In the genomic region with DNA sequence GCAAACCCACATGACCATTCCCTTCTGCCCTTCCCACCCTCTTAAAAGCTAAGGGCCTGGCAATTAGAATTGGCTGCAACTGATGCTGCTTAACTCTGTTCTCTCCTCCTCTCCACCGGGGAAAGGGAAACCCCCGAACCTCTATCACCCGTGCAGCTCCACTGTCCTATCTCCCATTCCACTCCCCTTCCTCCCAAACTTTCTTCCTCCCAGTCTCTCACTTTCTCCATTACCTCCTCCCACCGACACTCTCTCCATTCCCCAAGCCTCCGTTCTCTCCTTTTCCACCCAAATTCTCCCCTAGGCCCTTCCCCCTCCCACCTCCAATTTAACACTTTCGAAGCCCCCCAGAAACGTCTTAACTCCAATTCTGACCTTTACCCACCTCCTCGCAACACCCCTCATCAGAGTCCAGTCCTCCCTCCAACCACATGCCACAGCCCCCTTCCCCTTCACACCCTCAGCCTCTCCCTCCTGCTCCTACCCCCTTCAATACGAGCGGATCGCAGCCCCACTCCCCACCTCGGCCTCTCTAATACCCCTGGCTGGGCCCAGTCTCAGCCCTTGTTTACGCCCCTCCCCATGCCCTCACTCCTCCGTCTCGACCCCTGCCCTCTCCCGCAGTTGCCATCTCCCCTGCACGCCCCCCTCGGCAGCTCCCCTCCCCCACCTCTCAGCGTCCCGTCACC, we compare ENCODE assay signal across 8 cellular contexts. TPM values are rescaled to one million over a fixed set of nuclear protein-coding genes. Genes with fewer than 3 reads are reported as not detected.
DNase-seq lines count a peak whose midpoint lies in the region; ATAC-seq, FAIRE-seq and TF ChIP-seq lines count a peak whose summit lies in the region.

No MANE protein-coding gene starts in this region.

- TF ChIP-seq POLR2A in GM12878 (IDR thresholded peaks at IDR 0.05; ENCODE audit: low read depth, low read length) = no peak

- no peak for TF ChIP-seq RAD21 in GM12878 (IDR thresholded peaks at IDR 0.05; ENCODE audit: insufficient read depth, low read depth, low read length)

- POLR2A ChIA-PET in GM12878 (lab: Charles Lee) = interaction anchor here (0.6 to 3.7 kb wide), 8 partner anchors 14 to 207 kb away, joined by 4 to 24 read pairs (median 7); a partner anchor contains a TSS

- H2AFZ ChIP-seq in GM12878 (ENCODE audit: control insufficient read depth, low read depth, low read length) (peak overlapping the region; percentile 54), keratinocyte (ENCODE audit: control insufficient read depth, low read length) (peak overlapping the region; percentile 65)

- peak; percentile 8 for ATAC-seq in HG03469 (IDR thresholded peaks at IDR 0.05; ENCODE audit: unreplicated experiment)
- peak; percentile 12; the same call in 2 of the 3 replicates for ATAC-seq in GM12878
- ATAC-seq in thoracic aorta (ENCODE audit: insufficient number of reproducible peaks, low FRiP score, low read depth) = no peak
- no peak for ATAC-seq in esophagus mucosa

- in situ Hi-C loops in GM12878 (cut with MboI) (no loop called here), GM13976 (cut with MboI; ENCODE audit: low sequenced_read_pairs, unreplicated experiment) (no loop called here)

- WGBS in GM12878 (ENCODE audit: insufficient coverage, insufficient replicate concordance, low lambda C conversion rate, missing lambda C conversion rate) = 0% methylated on average over 16 of the region's 20 CpGs

- H3K4me1 ChIP-seq in BLaER1 (peaks cover 56% of the 10 kb centered on the region), GM12878 (ENCODE audit: control insufficient read depth, insufficient read depth, low read length) (peaks cover 3% of the 10 kb centered on the region), keratinocyte (ENCODE audit: control insufficient read depth, extremely low read depth, insufficient read depth, low read length) (no peaks in the 10 kb centered on the region), thoracic aorta (ENCODE audit: control insufficient read depth in 1 of 2, low read depth in 2 of 2) (peaks cover 15 to 53% of the 10 kb centered on the region in 2 donors)

- SMC1A ChIA-PET in GM12878 (lab: Charles Lee; ENCODE audit: uncharacterized antibody, unreplicated experiment) = interaction anchor here (0.9 to 1.9 kb wide), 8 partner anchors 10 to 119 kb away, joined by 3 to 5 read pairs (median 4); no protein-coding TSS in a partner anchor

- H3K36me3 ChIP-seq in BLaER1 (peaks cover 40% of the 10 kb centered on the region), GM12878 (ENCODE audit: control insufficient read depth in 2 of 2, insufficient read depth in 2 of 2, low read length in 1 of 2) (peaks cover 0 to 14% of the 10 kb centered on the region in 2 experiments; a peak in 2 of 4 replicates), keratinocyte (ENCODE audit: control insufficient read depth in 2 of 2, extremely low read depth in 1 of 2, insufficient read depth in 2 of 2, low read length in 2 of 2) (peaks cover 1 to 14% of the 10 kb centered on the region in 2 experiments), thoracic aorta (peaks cover 14% of the 10 kb centered on the region)

- intact Hi-C loops in GM12878 (cut with micrococcal nuclease; ENCODE audit: unreplicated experiment) = loop anchor here (2.0 kb wide), 1 partner anchor 61 kb away; no protein-coding TSS in a partner anchor

- H3K27me3 ChIP-seq in BLaER1 (no peaks in the 10 kb centered on the region), GM12878 (replicated peaks in 1 of 2; ENCODE audit: control insufficient read depth in 2 of 2, insufficient read depth in 2 of 2, low read length in 1 of 2) (no peaks in the 10 kb centered on the region), keratinocyte (ENCODE audit: control insufficient read depth, extremely low read depth, insufficient read depth, low read length) (no peaks in the 10 kb centered on the region), thoracic aorta (replicated peaks; ENCODE audit: insufficient read depth) (no peaks in the 10 kb centered on the region)

- DNase-seq in GM12878 (ENCODE audit: low read depth, low spot score) (no peak), keratinocyte (ENCODE audit: low read depth, low spot score) (no peak), thoracic aorta (ENCODE audit: low spot score) (no peak), NCI-H1436 (lab: John Stamatoyannopoulos, UW) (no peak), GM13976 (ENCODE audit: low spot score) (no peak)

- dilution Hi-C loops in keratinocyte (cut with MboI; ENCODE audit: extremely low pct_ligation_motif_present, low sequenced_read_pairs) = no loop called here

- H3K9me3 ChIP-seq in BLaER1 = no peaks in the 10 kb centered on the region
- H3K9me3 ChIP-seq in GM12878 (replicated peaks; ENCODE audit: control insufficient read depth, insufficient read depth, low read length) = no peaks in the 10 kb centered on the region
- H3K9me3 ChIP-seq in keratinocyte (ENCODE audit: control insufficient read depth, low read depth, low read length) = no peaks in the 10 kb centered on the region
- no peaks in the 10 kb centered on the region for H3K9me3 ChIP-seq in thoracic aorta

- TF ChIP-seq CTCF in GM12878 (IDR thresholded peaks at IDR 0.05 in 2 of 3, conservative IDR thresholded peaks at IDR 0.05 in 1 of 3; ENCODE audit: control insufficient read depth in 2 of 3, extremely low read depth in 1 of 3, insufficient read depth in 1 of 3, low read depth in 3 of 3, low read length in 3 of 3) = no peak
- TF ChIP-seq CTCF in keratinocyte (optimal IDR thresholded peaks at IDR 0.05 in 1 of 3, IDR thresholded peaks at IDR 0.05 in 1 of 3, conservative IDR thresholded peaks at IDR 0.05 in 1 of 3; ENCODE audit: extremely low read depth in 1 of 3, insufficient read depth in 2 of 3, low read length in 3 of 3) = no peak
- TF ChIP-seq CTCF in thoracic aorta (IDR thresholded peaks at IDR 0.05) = no peak
- TF ChIP-seq CTCF in GM13976 (IDR thresholded peaks at IDR 0.05; ENCODE audit: borderline replicate concordance, control extremely low read depth, extremely low read depth, insufficient read depth, missing control alignments) = no peak

- peak overlapping the region; percentile 93 for H3K27ac ChIP-seq in BLaER1
- H3K27ac ChIP-seq in GM12878 (ENCODE audit: control insufficient read depth, insufficient read depth) = peak overlapping the region; percentile 79
- peak overlapping the region; percentile 91 for H3K27ac ChIP-seq in keratinocyte (ENCODE audit: control insufficient read depth, insufficient read depth, low read length)
- H3K27ac ChIP-seq in thoracic aorta = peak overlapping the region; percentile 96 to 98

- H3K4me3 ChIP-seq in BLaER1 (peak overlapping the region; percentile 71), GM12878 (peak overlapping the region; percentile 93), keratinocyte (ENCODE audit: control insufficient read depth in 2 of 3, extremely low read depth in 1 of 3, insufficient read depth in 2 of 3, low read depth in 1 of 3, low read length in 3 of 3) (peak overlapping the region; percentile 79 to 98 (median 91)), thoracic aorta (peak overlapping the region; percentile 81)

- RAD21 ChIA-PET in GM12878 (lab: Charles Lee; ENCODE audit: unreplicated experiment) = interaction anchor here (0.9 to 2.7 kb wide), 10 partner anchors 13 to 135 kb away, joined by 3 to 11 read pairs (median 5); a partner anchor contains a TSS

- peak overlapping the region; percentile 93 for H3K9ac ChIP-seq in BLaER1
- H3K9ac ChIP-seq in GM12878 (ENCODE audit: control insufficient read depth, insufficient read depth, low read length) = peak overlapping the region; percentile 94
- peak overlapping the region; percentile 91 for H3K9ac ChIP-seq in keratinocyte (ENCODE audit: control insufficient read depth, extremely low read depth, insufficient read depth, low read length)

- H3K4me2 ChIP-seq in BLaER1 (peak overlapping the region; percentile 86), GM12878 (ENCODE audit: control insufficient read depth, insufficient read depth) (peak overlapping the region; percentile 73), keratinocyte (ENCODE audit: control insufficient read depth, extremely low read depth, insufficient read depth, low read depth, low read length) (peak overlapping the region; percentile 90)

- no peaks in the 10 kb centered on the region for H3K9me1 ChIP-seq in keratinocyte (ENCODE audit: control insufficient read depth, extremely low read depth, insufficient read depth, low read length)

- no TSS peak for BruUV-seq in GM12878 (replicated peaks; lab: Mats Ljungman, UMichigan)

- FAIRE-seq in GM12878 (lab: Jason Lieb, UNC) = no peak
- no peak for FAIRE-seq in keratinocyte (lab: Jason Lieb, UNC)

- H4K20me1 ChIP-seq in BLaER1 (peaks cover 20% of the 10 kb centered on the region; the same call in 1 of the 2 replicates), GM12878 (ENCODE audit: control insufficient read depth, insufficient read depth) (no peaks in the 10 kb centered on the region; the same call in 1 of the 2 replicates), keratinocyte (ENCODE audit: control insufficient read depth, extremely low read depth, insufficient read depth, low read length) (no peaks in the 10 kb centered on the region)

- TF ChIP-seq EP300 in GM12878 (IDR thresholded peaks at IDR 0.05; ENCODE audit: borderline replicate concordance in 1 of 2, control insufficient read depth in 1 of 2, low read depth in 2 of 2, low read length in 2 of 2) = no peak

- CTCF ChIA-PET in GM12878 (lab: Yijun Ruan, JAX) = interaction anchor here (0.7 to 2.8 kb wide), 12 partner anchors 14 to 404 kb away, joined by 3 to 14 read pairs (median 4); a partner anchor contains a TSS

- peaks cover 47% of the 10 kb centered on the region for H3K79me2 ChIP-seq in GM12878 (ENCODE audit: control insufficient read depth, insufficient read depth, low read length)
- peaks cover 59% of the 10 kb centered on the region for H3K79me2 ChIP-seq in keratinocyte (ENCODE audit: control insufficient read depth, insufficient read depth, low read length)

RNA-seq across cellular contexts. Expression of a gene that starts 0.6 kb away (rescaled TPM):
- total RNA-seq in GM12878 (2013; cell fraction: nucleolus; rRNA removed) = 9.0 and 9.1 TPM in 2 replicates
- total RNA-seq in GM12878 (2014; rRNA removed) = 21.7 TPM in 2 replicates
- total RNA-seq in GM12878 (2014; rRNA removed; fragmentation: Illumina TruSeq; extraction: Trizol) = 13.6 and 15.7 TPM in 2 replicates
- total RNA-seq in GM12878 (2021) = 31.8 and 33.0 TPM in 2 replicates
- 18.8 TPM for polyA plus RNA-seq in GM12878 (2011; ENCODE audit: low read depth)
- 12.8 and 30.7 TPM in 2 replicates for polyA plus RNA-seq in GM12878 (2011; rRNA removed)
- polyA plus RNA-seq in GM12878 (2011; cell fraction: cytosol; rRNA removed) = 54.6 and 65.3 TPM in 2 replicates
- 28.4 TPM in 2 replicates for polyA plus RNA-seq in GM12878 (2011; cell fraction: nucleus; rRNA removed)
- 25.3 and 26.4 TPM in 2 replicates for polyA plus RNA-seq in GM12878 (2012)
- 29.1 and 33.9 TPM in 2 replicates for polyA plus RNA-seq in GM12878 (2014; fragmentation: Illumina TruSeq; extraction: Trizol)
- 10 to 100 TPM; 25.5 to 30.0 TPM for polyA plus RNA-seq in GM12878 (2014; fragmentation: Nextera tagmentation; extraction: Ambion mirVana)
- polyA plus RNA-seq in GM12878 (2014; rRNA removed) = 29.2 and 30.6 TPM in 2 replicates
- 10 to 100 TPM; 27.6 to 33.2 TPM for polyA plus RNA-seq in GM12878 (2016; fragmentation: Nextera tagmentation; extraction: Ambion mirVana)
- polyA minus RNA-seq in GM12878 (2011; rRNA and poly(A)+ RNA removed) = 66.6 and 96.6 TPM in 2 replicates
- polyA minus RNA-seq in GM12878 (2011; cell fraction: cytosol; rRNA and poly(A)+ RNA removed) = 15.9 and 21.4 TPM in 2 replicates
- polyA minus RNA-seq in GM12878 (2011; cell fraction: nucleus; rRNA and poly(A)+ RNA removed) = 5.9 and 9.5 TPM in 2 replicates
- 29.3 to 49.9 TPM (median 33.0 TPM) in 3 replicates for polyA plus RNA-seq in keratinocyte
- polyA plus RNA-seq in keratinocyte (2011; ENCODE audit: low read depth) = 12.3 TPM
- polyA plus RNA-seq in keratinocyte (2011; cell fraction: cytosol; rRNA removed) = 31.7 and 34.5 TPM in 2 replicates
- polyA plus RNA-seq in keratinocyte (2011; cell fraction: nucleus; rRNA removed) = 39.3 and 44.9 TPM in 2 replicates
- polyA plus RNA-seq in keratinocyte (2012; ENCODE audit: low replicate concordance) = 22.6 and 31.4 TPM in 2 replicates
- polyA minus RNA-seq in keratinocyte = 56.7 to 81.1 TPM (median 72.0 TPM) in 3 replicates
- 30.9 TPM for polyA minus RNA-seq in keratinocyte (2011; cell fraction: cytosol; rRNA and poly(A)+ RNA removed)
- 18.1 and 25.4 TPM in 2 replicates for polyA minus RNA-seq in keratinocyte (2011; cell fraction: nucleus; rRNA and poly(A)+ RNA removed)
- total RNA-seq in thoracic aorta = 10 to 100 TPM; 30.7 to 34.3 TPM
- total RNA-seq in esophagus mucosa = 24.9 TPM

RNA-seq across cellular contexts. Expression of a gene that starts 14.0 kb away (rescaled TPM):
- total RNA-seq in GM12878 (2013; cell fraction: nucleolus; rRNA removed) = 53.0 and 53.6 TPM in 2 replicates
- total RNA-seq in GM12878 (2014; rRNA removed) = 27.9 and 33.0 TPM in 2 replicates
- total RNA-seq in GM12878 (2014; rRNA removed; fragmentation: Illumina TruSeq; extraction: Trizol) = 24.0 and 25.0 TPM in 2 replicates
- 27.4 and 28.8 TPM in 2 replicates for total RNA-seq in GM12878 (2021)
- polyA plus RNA-seq in GM12878 (2011; ENCODE audit: low read depth) = 18.2 TPM
- polyA plus RNA-seq in GM12878 (2011; rRNA removed) = 10.5 and 19.2 TPM in 2 replicates
- polyA plus RNA-seq in GM12878 (2011; cell fraction: cytosol; rRNA removed) = 29.7 and 31.4 TPM in 2 replicates
- polyA plus RNA-seq in GM12878 (2011; cell fraction: nucleus; rRNA removed) = 46.3 and 63.1 TPM in 2 replicates
- 22.7 and 33.5 TPM in 2 replicates for polyA plus RNA-seq in GM12878 (2012)
- polyA plus RNA-seq in GM12878 (2014; fragmentation: Illumina TruSeq; extraction: Trizol) = 20.8 and 27.2 TPM in 2 replicates
- 10 to 100 TPM; 43.1 to 54.4 TPM for polyA plus RNA-seq in GM12878 (2014; fragmentation: Nextera tagmentation; extraction: Ambion mirVana)
- polyA plus RNA-seq in GM12878 (2014; rRNA removed) = 27.3 and 27.4 TPM in 2 replicates
- polyA plus RNA-seq in GM12878 (2016; fragmentation: Nextera tagmentation; extraction: Ambion mirVana) = 10 to 100 TPM; 35.3 to 40.4 TPM
- polyA minus RNA-seq in GM12878 (2011; rRNA and poly(A)+ RNA removed) = 22.1 and 27.7 TPM in 2 replicates
- 6.1 and 8.5 TPM in 2 replicates for polyA minus RNA-seq in GM12878 (2011; cell fraction: cytosol; rRNA and poly(A)+ RNA removed)
- polyA minus RNA-seq in GM12878 (2011; cell fraction: nucleus; rRNA and poly(A)+ RNA removed) = 27.1 and 27.3 TPM in 2 replicates
- 22.9 to 51.0 TPM (median 27.6 TPM) in 3 replicates for polyA plus RNA-seq in keratinocyte
- 24.7 TPM for polyA plus RNA-seq in keratinocyte (2011; ENCODE audit: low read depth)
- 24.3 and 34.8 TPM in 2 replicates for polyA plus RNA-seq in keratinocyte (2011; cell fraction: cytosol; rRNA removed)
- polyA plus RNA-seq in keratinocyte (2011; cell fraction: nucleus; rRNA removed) = 71.9 and 77.7 TPM in 2 replicates
- 41.7 and 50.3 TPM in 2 replicates for polyA plus RNA-seq in keratinocyte (2012; ENCODE audit: low replicate concordance)
- 28.3 to 68.5 TPM (median 38.7 TPM) in 3 replicates for polyA minus RNA-seq in keratinocyte
- polyA minus RNA-seq in keratinocyte (2011; cell fraction: cytosol; rRNA and poly(A)+ RNA removed) = 17.3 TPM
- polyA minus RNA-seq in keratinocyte (2011; cell fraction: nucleus; rRNA and poly(A)+ RNA removed) = 20.2 and 27.1 TPM in 2 replicates
- total RNA-seq in thoracic aorta = 10 to 100 TPM; 25.3 to 42.1 TPM
- total RNA-seq in esophagus mucosa = 26.4 TPM

RNA-seq across cellular contexts. Expression of a gene that starts 14.0 kb away (rescaled TPM):
- total RNA-seq in GM12878 (2013; cell fraction: nucleolus; rRNA removed) = 2.0 and 4.3 TPM in 2 replicates
- 52.1 and 52.3 TPM in 2 replicates for total RNA-seq in GM12878 (2014; rRNA removed)
- total RNA-seq in GM12878 (2014; rRNA removed; fragmentation: Illumina TruSeq; extraction: Trizol) = 44.0 and 54.3 TPM in 2 replicates
- total RNA-seq in GM12878 (2021) = 76.8 and 81.8 TPM in 2 replicates
- 45.1 TPM for polyA plus RNA-seq in GM12878 (2011; ENCODE audit: low read depth)
- polyA plus RNA-seq in GM12878 (2011; rRNA removed) = 111 and 127 TPM in 2 replicates
- 103 and 106 TPM in 2 replicates for polyA plus RNA-seq in GM12878 (2011; cell fraction: cytosol; rRNA removed)
- 34.5 and 52.5 TPM in 2 replicates for polyA plus RNA-seq in GM12878 (2011; cell fraction: nucleus; rRNA removed)
- polyA plus RNA-seq in GM12878 (2012) = 82.6 and 88.2 TPM in 2 replicates
- 63.2 and 84.1 TPM in 2 replicates for polyA plus RNA-seq in GM12878 (2014; fragmentation: Illumina TruSeq; extraction: Trizol)
- polyA plus RNA-seq in GM12878 (2014; fragmentation: Nextera tagmentation; extraction: Ambion mirVana) = 10 to 100 TPM; 30.0 to 59.6 TPM
- 102 and 117 TPM in 2 replicates for polyA plus RNA-seq in GM12878 (2014; rRNA removed)
- 100 to 1,000 TPM; 136 to 141 TPM for polyA plus RNA-seq in GM12878 (2016; fragmentation: Nextera tagmentation; extraction: Ambion mirVana)
- polyA minus RNA-seq in GM12878 (2011; rRNA and poly(A)+ RNA removed) = 24.8 and 34.2 TPM in 2 replicates
- polyA minus RNA-seq in GM12878 (2011; cell fraction: cytosol; rRNA and poly(A)+ RNA removed) = 14.4 and 21.2 TPM in 2 replicates
- 2.9 and 8.3 TPM in 2 replicates for polyA minus RNA-seq in GM12878 (2011; cell fraction: nucleus; rRNA and poly(A)+ RNA removed)
- polyA plus RNA-seq in keratinocyte = 106 to 228 TPM (median 184 TPM) in 3 replicates
- 260 TPM for polyA plus RNA-seq in keratinocyte (2011; ENCODE audit: low read depth)
- 137 and 187 TPM in 2 replicates for polyA plus RNA-seq in keratinocyte (2011; cell fraction: cytosol; rRNA removed)
- polyA plus RNA-seq in keratinocyte (2011; cell fraction: nucleus; rRNA removed) = 63.9 and 100 TPM in 2 replicates
- polyA plus RNA-seq in keratinocyte (2012; ENCODE audit: low replicate concordance) = 213 and 232 TPM in 2 replicates
- 12.6 to 31.6 TPM (median 18.4 TPM) in 3 replicates for polyA minus RNA-seq in keratinocyte
- 52.6 TPM for polyA minus RNA-seq in keratinocyte (2011; cell fraction: cytosol; rRNA and poly(A)+ RNA removed)
- 6.5 and 12.3 TPM in 2 replicates for polyA minus RNA-seq in keratinocyte (2011; cell fraction: nucleus; rRNA and poly(A)+ RNA removed)
- total RNA-seq in thoracic aorta = 10 to 100 TPM; 22.7 to 92.7 TPM
- 46.2 TPM for total RNA-seq in esophagus mucosa

RNA-seq across cellular contexts. Expression of a gene that starts 21.9 kb away (rescaled TPM):
- 21.3 and 28.2 TPM in 2 replicates for total RNA-seq in GM12878 (2013; cell fraction: nucleolus; rRNA removed)
- total RNA-seq in GM12878 (2014; rRNA removed) (95.9 and 99.3 TPM in 2 replicates), GM12878 (2014; rRNA removed; fragmentation: Illumina TruSeq; extraction: Trizol) (181 TPM in 2 replicates), GM12878 (2021) (97.2 and 97.3 TPM in 2 replicates), thoracic aorta (10 to 100 TPM; 54.2 to 73.9 TPM), esophagus mucosa (76.7 TPM)
- 179 TPM for polyA plus RNA-seq in GM12878 (2011; ENCODE audit: low read depth)
- polyA plus RNA-seq in GM12878 (2011; rRNA removed) (182 and 198 TPM in 2 replicates), GM12878 (2014; fragmentation: Illumina TruSeq; extraction: Trizol) (211 and 235 TPM in 2 replicates), GM12878 (2014; fragmentation: Nextera tagmentation; extraction: Ambion mirVana) (100 to 1,000 TPM; 225 to 239 TPM), GM12878 (2014; rRNA removed) (121 and 124 TPM in 2 replicates), GM12878 (2016; fragmentation: Nextera tagmentation; extraction: Ambion mirVana) (100 to 1,000 TPM; 111 to 115 TPM), keratinocyte (72.9 to 86.4 TPM (median 80.6 TPM) in 3 replicates)
- polyA plus RNA-seq in GM12878 (2011; cell fraction: cytosol; rRNA removed) = 122 and 191 TPM in 2 replicates
- 64.8 and 73.7 TPM in 2 replicates for polyA plus RNA-seq in GM12878 (2011; cell fraction: nucleus; rRNA removed)
- 133 and 174 TPM in 2 replicates for polyA plus RNA-seq in GM12878 (2012)
- 94.8 and 120 TPM in 2 replicates for polyA minus RNA-seq in GM12878 (2011; rRNA and poly(A)+ RNA removed)
- polyA minus RNA-seq in GM12878 (2011; cell fraction: cytosol; rRNA and poly(A)+ RNA removed) = 31.3 and 33.0 TPM in 2 replicates
- polyA minus RNA-seq in GM12878 (2011; cell fraction: nucleus; rRNA and poly(A)+ RNA removed) = 21.2 and 29.2 TPM in 2 replicates
- 24.9 TPM for polyA plus RNA-seq in keratinocyte (2011; ENCODE audit: low read depth)
- polyA plus RNA-seq in keratinocyte (2011; cell fraction: cytosol; rRNA removed) = 87.9 and 110 TPM in 2 replicates
- 37.7 and 50.6 TPM in 2 replicates for polyA plus RNA-seq in keratinocyte (2011; cell fraction: nucleus; rRNA removed)
- 64.4 and 65.1 TPM in 2 replicates for polyA plus RNA-seq in keratinocyte (2012; ENCODE audit: low replicate concordance)
- polyA minus RNA-seq in keratinocyte = 6.1 to 54.3 TPM (median 49.7 TPM) in 3 replicates
- 43.9 TPM for polyA minus RNA-seq in keratinocyte (2011; cell fraction: cytosol; rRNA and poly(A)+ RNA removed)
- 12.0 and 13.8 TPM in 2 replicates for polyA minus RNA-seq in keratinocyte (2011; cell fraction: nucleus; rRNA and poly(A)+ RNA removed)

RNA-seq across cellular contexts. Expression of a gene that starts 27.4 kb away (rescaled TPM):
- 29.8 and 30.0 TPM in 2 replicates for total RNA-seq in GM12878 (2013; cell fraction: nucleolus; rRNA removed)
- total RNA-seq in GM12878 (2014; rRNA removed) = 11.2 and 12.2 TPM in 2 replicates
- 3.2 and 4.0 TPM in 2 replicates for total RNA-seq in GM12878 (2014; rRNA removed; fragmentation: Illumina TruSeq; extraction: Trizol)
- total RNA-seq in GM12878 (2021) = 23.7 and 28.6 TPM in 2 replicates
- polyA plus RNA-seq in GM12878 (2011; ENCODE audit: low read depth) = 10.6 TPM
- polyA plus RNA-seq in GM12878 (2011; rRNA removed) = 10.1 and 14.3 TPM in 2 replicates
- 23.1 and 27.3 TPM in 2 replicates for polyA plus RNA-seq in GM12878 (2011; cell fraction: cytosol; rRNA removed)
- 129 and 139 TPM in 2 replicates for polyA plus RNA-seq in GM12878 (2011; cell fraction: nucleus; rRNA removed)
- 15.7 and 16.8 TPM in 2 replicates for polyA plus RNA-seq in GM12878 (2012)
- polyA plus RNA-seq in GM12878 (2014; fragmentation: Illumina TruSeq; extraction: Trizol) = 17.6 and 18.8 TPM in 2 replicates
- 1 to 10 TPM; 3.2 to 8.3 TPM for polyA plus RNA-seq in GM12878 (2014; fragmentation: Nextera tagmentation; extraction: Ambion mirVana)
- polyA plus RNA-seq in GM12878 (2014; rRNA removed) = 26.9 and 29.8 TPM in 2 replicates
- polyA plus RNA-seq in GM12878 (2016; fragmentation: Nextera tagmentation; extraction: Ambion mirVana) = 10 to 100 TPM; 19.4 to 21.9 TPM
- 10.1 and 12.7 TPM in 2 replicates for polyA minus RNA-seq in GM12878 (2011; rRNA and poly(A)+ RNA removed)
- polyA minus RNA-seq in GM12878 (2011; cell fraction: cytosol; rRNA and poly(A)+ RNA removed) = 6.1 and 12.3 TPM in 2 replicates
- polyA minus RNA-seq in GM12878 (2011; cell fraction: nucleus; rRNA and poly(A)+ RNA removed) = 25.9 and 34.9 TPM in 2 replicates
- polyA plus RNA-seq in keratinocyte = 9.5 to 14.4 TPM (median 9.8 TPM) in 3 replicates
- polyA plus RNA-seq in keratinocyte (2011; ENCODE audit: low read depth) = 5.4 TPM
- 11.9 and 14.4 TPM in 2 replicates for polyA plus RNA-seq in keratinocyte (2011; cell fraction: cytosol; rRNA removed)
- 30.3 and 30.6 TPM in 2 replicates for polyA plus RNA-seq in keratinocyte (2011; cell fraction: nucleus; rRNA removed)
- 10.0 and 14.9 TPM in 2 replicates for polyA plus RNA-seq in keratinocyte (2012; ENCODE audit: low replicate concordance)
- polyA minus RNA-seq in keratinocyte = 8.5 to 13.6 TPM (median 12.1 TPM) in 3 replicates
- polyA minus RNA-seq in keratinocyte (2011; cell fraction: cytosol; rRNA and poly(A)+ RNA removed) = 13.6 TPM
- 4.3 and 7.6 TPM in 2 replicates for polyA minus RNA-seq in keratinocyte (2011; cell fraction: nucleus; rRNA and poly(A)+ RNA removed)
- total RNA-seq in thoracic aorta = 10 to 100 TPM; 23.2 to 28.8 TPM
- total RNA-seq in esophagus mucosa = 15.6 TPM

Comparison
In these comparisons a context has a peak if more than half of its experiments do, and no peak if none do; other contexts are left out.
1. ATAC-seq: peak in HG03469 (single experiment) and GM12878 (single experiment); none in thoracic aorta (single experiment) and esophagus mucosa (single experiment).
2. Peak in every context shown above with its lines, with median percentiles within 50 percentile points of each other: H3K27ac ChIP-seq, H3K4me2 ChIP-seq, H3K4me3 ChIP-seq and H3K9ac ChIP-seq.